17 cellular contexts compared by ENCODE assay signal in the genomic region with DNA sequence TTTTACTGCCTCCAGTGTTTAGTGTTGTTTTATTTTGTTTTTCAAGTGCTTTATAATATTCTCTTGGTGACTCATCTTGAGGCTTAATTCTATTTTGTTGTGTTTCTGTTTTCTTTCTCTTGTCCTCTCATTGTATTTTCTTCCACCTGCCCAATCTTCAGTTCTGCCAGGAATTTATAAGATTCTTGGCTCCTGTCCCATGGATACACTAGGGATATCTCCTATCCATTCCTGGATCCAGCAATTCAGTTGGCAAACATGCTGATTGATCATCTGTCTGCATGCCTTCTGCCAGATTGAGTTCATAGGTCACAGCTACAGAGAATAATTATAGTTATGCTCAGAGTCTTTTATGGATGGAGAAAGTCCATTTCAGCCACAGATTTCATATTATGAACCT.
DNase-seq lines count a peak whose midpoint lies in the region; ATAC-seq and TF ChIP-seq lines count a peak whose summit lies in the region.
"Had no signal": no experiment of that assay in that cellular context is flagged by ENCODE, and none has a peak within 500 bp of the region (broad histone marks: within the 10 kb centered on the region; RNA-seq: fewer than 3 reads in every experiment).

No MANE protein-coding gene starts in this region.

- ATAC-seq in mucosa of descending colon (peak; percentile 73), GM21576 (IDR thresholded peaks at IDR 0.05; ENCODE audit: unreplicated experiment) (no peak)
- ATAC-seq in stimulated activated naive B cell treated with anti-CD40 and anti-IgM and Interleukin-4, amounts not matched to agents 10 μg/mL and 1 μg/mL and 100 μg/mL, for 72 hours (replicated peaks), result no peak
- ATAC-seq: left ventricle myocardium superior had no signal

- H3K9me3 ChIP-seq in mucosa of descending colon, result no peaks in the 10 kb centered on the region
- H3K9me3 ChIP-seq in stomach, result no peaks in the 10 kb centered on the region
- H3K9me3 ChIP-seq: spleen had no signal

- no peaks in the 10 kb centered on the region for H3K36me3 ChIP-seq in mucosa of descending colon (ENCODE audit: low read depth)
- no peaks in the 10 kb centered on the region for H3K36me3 ChIP-seq in stomach
- H3K36me3 ChIP-seq: spleen had no signal

- no peaks in the 10 kb centered on the region for H3K36me3 Mint-ChIP-seq in stimulated activated naive B cell treated with anti-CD40 and anti-IgM and Interleukin-4, amounts not matched to agents 10 μg/mL and 1 μg/mL and 100 μg/mL, for 72 hours
- H3K36me3 Mint-ChIP-seq: activated naive CD8-positive, alpha-beta T cell treated with anti-CD3 and anti-CD28 coated beads, Interleukin-2, amount 10 ng/mL, durations not matched to agents 7 days and 5 days; immature natural killer cell had no signal

- DNase-seq in G401 (ENCODE audit: low spot score) (peak; percentile 84), NCI-H2171 (lab: John Stamatoyannopoulos, UW) (peak; percentile 80), cerebellar cortex (ENCODE audit: low spot score) (peak; percentile 79), mucosa of descending colon (peak in 1 of 3 donors; percentile 16), stomach (no peak)
- DNase-seq in activated effector memory CD4-positive, alpha-beta T cell treated with anti-CD3 and anti-CD28 coated beads, Interleukin-2, amount 50 U/mL, for 16 hours, result no peak
- no peak for DNase-seq in stimulated activated naive B cell treated with anti-CD40 and anti-IgM and Interleukin-4, amounts not matched to agents 10 μg/mL and 1 μg/mL and 100 μg/mL, for 72 hours
- DNase-seq: activated CD4-positive, alpha-beta T cell treated with anti-CD3 and anti-CD28 coated beads, Interleukin-2, amount 10 ng/mL, durations not matched to agents 24 days and 14 days; activated naive CD8-positive, alpha-beta T cell treated with anti-CD3 and anti-CD28 coated beads, Interleukin-2, amount 10 ng/mL, durations not matched to agents 7 days and 5 days; CD4-positive, alpha-beta T cell; immature natural killer cell; left ventricle myocardium superior; NCI-H1048; spleen; stimulated activated CD4-positive, alpha-beta T cell treated with anti-CD3 and anti-CD28 coated beads, Interleukin-4, amount 100 ng/mL, for 4 hours had no signal

- H3K4me1 ChIP-seq in mucosa of descending colon (ENCODE audit: low read depth), result no peaks in the 10 kb centered on the region
- no peaks in the 10 kb centered on the region for H3K4me1 ChIP-seq in stomach
- H3K4me1 ChIP-seq: spleen had no signal

- intact Hi-C loops in mucosa of descending colon (cut with DNase I, micrococcal nuclease) (no loop called here), stomach (cut with DNase I; ENCODE audit: low total_unique reads) (no loop called here)

- H3K9me3 Mint-ChIP-seq in stimulated activated naive B cell treated with anti-CD40 and anti-IgM and Interleukin-4, amounts not matched to agents 10 μg/mL and 1 μg/mL and 100 μg/mL, for 72 hours, result no peaks in the 10 kb centered on the region
- H3K9me3 Mint-ChIP-seq: activated CD4-positive, alpha-beta T cell treated with anti-CD3 and anti-CD28 coated beads, Interleukin-2, amount 10 ng/mL, durations not matched to agents 24 days and 14 days; activated naive CD8-positive, alpha-beta T cell treated with anti-CD3 and anti-CD28 coated beads, Interleukin-2, amount 10 ng/mL, durations not matched to agents 7 days and 5 days; activated T-helper 2 cell treated with anti-CD3 and anti-CD28 coated beads, Interferon-gamma antibody, Interleukin-2, Interleukin-4, amounts not matched to agents 10 μg/mL and 5 μg/mL and 100 μg/mL, durations not matched to agents 14 hours and 24 hours and 36 hours had no signal

- no peak for TF ChIP-seq EP300 in stomach (IDR thresholded peaks at IDR 0.05)

- no peaks in the 10 kb centered on the region for H3K27me3 ChIP-seq in stomach
- H3K27me3 ChIP-seq: spleen had no signal

- in situ Hi-C loops in G401 (cut with HindIII; ENCODE audit: low sequenced_read_pairs), result no loop called here

- no peak overlapping the region for H3K27ac Mint-ChIP-seq in stimulated activated naive B cell treated with anti-CD40 and anti-IgM and Interleukin-4, amounts not matched to agents 10 μg/mL and 1 μg/mL and 100 μg/mL, for 72 hours
- H3K27ac Mint-ChIP-seq: activated CD4-positive, alpha-beta T cell treated with anti-CD3 and anti-CD28 coated beads, Interleukin-2, amount 10 ng/mL, durations not matched to agents 24 days and 14 days; activated naive CD8-positive, alpha-beta T cell treated with anti-CD3 and anti-CD28 coated beads, Interleukin-2, amount 10 ng/mL, durations not matched to agents 7 days and 5 days; activated T-helper 2 cell treated with anti-CD3 and anti-CD28 coated beads, Interferon-gamma antibody, Interleukin-2, Interleukin-4, amounts not matched to agents 10 μg/mL and 5 μg/mL and 100 μg/mL, durations not matched to agents 14 hours and 24 hours and 36 hours; CD4-positive, alpha-beta T cell; immature natural killer cell had no signal

- no peak overlapping the region for H3K4me3 ChIP-seq in mucosa of descending colon
- no peak overlapping the region for H3K4me3 ChIP-seq in stomach
- H3K4me3 ChIP-seq: spleen had no signal

- no peaks in the 10 kb centered on the region for H3K4me1 Mint-ChIP-seq in stimulated activated naive B cell treated with anti-CD40 and anti-IgM and Interleukin-4, amounts not matched to agents 10 μg/mL and 1 μg/mL and 100 μg/mL, for 72 hours
- H3K4me1 Mint-ChIP-seq: activated CD4-positive, alpha-beta T cell treated with anti-CD3 and anti-CD28 coated beads, Interleukin-2, amount 10 ng/mL, durations not matched to agents 24 days and 14 days; immature natural killer cell had no signal

- no peak for TF ChIP-seq POLR2A in stomach (IDR thresholded peaks at IDR 0.05)

- H3K27me3 Mint-ChIP-seq in stimulated activated naive B cell treated with anti-CD40 and anti-IgM and Interleukin-4, amounts not matched to agents 10 μg/mL and 1 μg/mL and 100 μg/mL, for 72 hours, result no peaks in the 10 kb centered on the region
- H3K27me3 Mint-ChIP-seq: activated CD4-positive, alpha-beta T cell treated with anti-CD3 and anti-CD28 coated beads, Interleukin-2, amount 10 ng/mL, durations not matched to agents 24 days and 14 days; CD4-positive, alpha-beta T cell had no signal

- no peak for TF ChIP-seq CTCF in mucosa of descending colon (IDR thresholded peaks at IDR 0.05)
- no peak for TF ChIP-seq CTCF in stomach (IDR thresholded peaks at IDR 0.05)

- H3K4me3 Mint-ChIP-seq in stimulated activated naive B cell treated with anti-CD40 and anti-IgM and Interleukin-4, amounts not matched to agents 10 μg/mL and 1 μg/mL and 100 μg/mL, for 72 hours, result no peak overlapping the region
- H3K4me3 Mint-ChIP-seq: activated CD4-positive, alpha-beta T cell treated with anti-CD3 and anti-CD28 coated beads, Interleukin-2, amount 10 ng/mL, durations not matched to agents 24 days and 14 days; activated naive CD8-positive, alpha-beta T cell treated with anti-CD3 and anti-CD28 coated beads, Interleukin-2, amount 10 ng/mL, durations not matched to agents 7 days and 5 days; CD4-positive, alpha-beta T cell; immature natural killer cell had no signal

- no peak overlapping the region for H3K27ac ChIP-seq in stomach
- H3K27ac ChIP-seq: spleen had no signal

Comparison
In these comparisons a context has a peak if more than half of its experiments do, and no peak if none do; other contexts are left out.
1. DNase-seq: peak in G401 (single experiment), NCI-H2171 (single experiment) and cerebellar cortex (single experiment); none in activated effector memory CD4-positive, alpha-beta T cell treated with anti-CD3 and anti-CD28 coated beads, Interleukin-2, amount 50 U/mL, for 16 hours (single experiment), stomach (single experiment) and stimulated activated naive B cell treated with anti-CD40 and anti-IgM and Interleukin-4, amounts not matched to agents 10 μg/mL and 1 μg/mL and 100 μg/mL, for 72 hours (single experiment).